ENCODE assay signal across 9 cellular contexts in genomic region chr7:5634107-5634950, GRCh38. TPM values are rescaled to one million over a fixed set of nuclear protein-coding genes. Genes with fewer than 3 reads are reported as not detected.
DNase-seq lines count a peak whose midpoint lies in the region; ATAC-seq and TF ChIP-seq lines count a peak whose summit lies in the region.
"Had no signal": no experiment of that assay in that cellular context is flagged by ENCODE, and none has a peak within 500 bp of the region (broad histone marks: within the 10 kb centered on the region; RNA-seq: fewer than 3 reads in every experiment).

No MANE protein-coding gene starts in this region.

- peak overlapping the region; percentile 91 for H3K27ac ChIP-seq in HUES48 (ENCODE audit: low read depth, low read length)
- H3K27ac ChIP-seq in substantia nigra (ENCODE audit: low read depth, low read length, poor library complexity, severe bottlenecking), result peak overlapping the region; percentile 73

- H3K9me3 ChIP-seq in HUES48 (ENCODE audit: control insufficient read depth, insufficient read depth, low read length), result no peaks in the 10 kb centered on the region

- DNase-seq in astrocyte of the spinal cord (ENCODE audit: low read depth, low spot score) (peak; percentile 89), kidney epithelial cell (ENCODE audit: low read depth) (peak; percentile 32), substantia nigra (lab: John Stamatoyannopoulos, UW) (peak in 43 of 49 donors; percentile 18 to 80 (median 50))

- ATAC-seq in HG02642 (IDR thresholded peaks at IDR 0.05; ENCODE audit: poor library complexity, unreplicated experiment) (no peak), HG02759 (IDR thresholded peaks at IDR 0.05; ENCODE audit: unreplicated experiment) (no peak), HG03354 (IDR thresholded peaks at IDR 0.05; ENCODE audit: poor library complexity, severe bottlenecking, unreplicated experiment) (no peak), HG02852 (IDR thresholded peaks at IDR 0.05; ENCODE audit: unreplicated experiment) (no peak)
- ATAC-seq: Panc1 had no signal

- no peak for TF ChIP-seq CTCF in astrocyte of the spinal cord (IDR thresholded peaks at IDR 0.05; ENCODE audit: low read depth, low read length)
- no peak for TF ChIP-seq CTCF in kidney epithelial cell (IDR thresholded peaks at IDR 0.05; ENCODE audit: insufficient read depth, low read length, poor library complexity, severe bottlenecking)

- H3K27me3 ChIP-seq in HUES48 (ENCODE audit: control insufficient read depth, insufficient read depth, low read length) (no peaks in the 10 kb centered on the region), kidney epithelial cell (ENCODE audit: control insufficient read depth, insufficient read depth, low read length) (no peaks in the 10 kb centered on the region)

- in situ Hi-C loops in astrocyte of the spinal cord (cut with HindIII; ENCODE audit: low sequenced_read_pairs), result no loop called here

- H3K4me3 ChIP-seq in HUES48 (ENCODE audit: low read depth, low read length) (peak overlapping the region; percentile 31), astrocyte of the spinal cord (ENCODE audit: low read depth, low read length) (no peak overlapping the region), kidney epithelial cell (ENCODE audit: low read depth, low read length) (no peak overlapping the region)

- H3K36me3 ChIP-seq in HUES48 (ENCODE audit: control insufficient read depth, insufficient read depth, low read length), result peaks cover 17% of the 10 kb centered on the region
- H3K36me3 ChIP-seq in kidney epithelial cell (ENCODE audit: control insufficient read depth, insufficient read depth, low read length), result no peaks in the 10 kb centered on the region

- H3K9ac ChIP-seq in HUES48 (ENCODE audit: low read depth, low read length), result no peak overlapping the region

- H3K4me1 ChIP-seq in HUES48 (ENCODE audit: control insufficient read depth, insufficient read depth, low read length), result peaks cover 42% of the 10 kb centered on the region

RNA-seq across cellular contexts. Expression of gene FSCN1, which starts 41.7 kb away (rescaled TPM):
- total RNA-seq in kidney epithelial cell, result 255 and 317 TPM in 2 replicates

Comparison
In these comparisons a context has a peak if more than half of its experiments do, and no peak if none do; other contexts are left out.
1. DNase-seq: peak in every context shown above with its lines; median percentile 89 in astrocyte of the spinal cord; 50 in substantia nigra; 32 in kidney epithelial cell.